Comparison of ENCODE assay signal across 8 cellular contexts in genomic region chr5:88883566-88884434, GRCh38. TPM values are rescaled to one million over a fixed set of nuclear protein-coding genes. Genes with fewer than 3 reads are reported as not detected.
A peak's percentile ranks its signal among the peaks of the same experiment; 100 is the strongest.
DNase-seq lines count a peak whose midpoint lies in the region; ATAC-seq, FAIRE-seq and TF ChIP-seq lines count a peak whose summit lies in the region.

No MANE protein-coding gene starts in this region.

- POLR2A ChIA-PET in HepG2 (lab: Yijun Ruan, JAX) = no interaction called here

- peak overlapping the region; percentile 78 for H2AFZ ChIP-seq in SU-DHL-6 (ENCODE audit: low read depth, low read length, severe bottlenecking)
- no peak overlapping the region for H2AFZ ChIP-seq in HepG2 (ENCODE audit: low read length)

- H3K27me3 Mint-ChIP-seq in stimulated activated naive CD8-positive, alpha-beta T cell treated with anti-CD3 and anti-CD28 coated beads, Interleukin-15, Interleukin-2, amounts not matched to agents 100 ng/mL and 50 ng/mL, for 24 hours = peaks cover 79% of the 10 kb centered on the region

- no peak for TF ChIP-seq EP300 in HepG2 (IDR thresholded peaks at IDR 0.05; ENCODE audit: low read depth in 2 of 2, low read length in 2 of 2)
- TF ChIP-seq EP300 in HepG2 (CRISPR knock-in tag; IDR thresholded peaks at IDR 0.05; ENCODE audit: borderline replicate concordance) = no peak

- H3K4me2 ChIP-seq in SU-DHL-6 (ENCODE audit: low read depth, low read length, poor library complexity, severe bottlenecking) (peak overlapping the region; percentile 83), HepG2 (ENCODE audit: low read depth, low read length) (peak overlapping the region; percentile 45; the same call in 1 of the 2 replicates)

- H3K79me2 ChIP-seq in SU-DHL-6 (ENCODE audit: insufficient read depth, low read length) (no peaks in the 10 kb centered on the region), HepG2 (ENCODE audit: insufficient read depth, low read length) (no peaks in the 10 kb centered on the region)

- 0 out of 2 replicates have a peak, but pooled peaks cover 5% of the 10 kb centered on the region for H3K4me1 ChIP-seq in HepG2 (ENCODE audit: insufficient read depth, low read length)

- no peaks in the 10 kb centered on the region for H3K36me3 ChIP-seq in SU-DHL-6 (ENCODE audit: low read length)
- H3K36me3 ChIP-seq in HepG2 (replicated peaks in 1 of 2; ENCODE audit: control insufficient read depth in 1 of 2, insufficient read depth in 2 of 2, low read length in 2 of 2) = no peaks in the 10 kb centered on the region

- no peak overlapping the region for H3K27ac ChIP-seq in SU-DHL-6 (ENCODE audit: low read depth, low read length)
- H3K27ac ChIP-seq in HepG2 (ENCODE audit: extremely low read length, insufficient read depth, low read length) = no peak overlapping the region

- H3K9me3 ChIP-seq in SU-DHL-6 (ENCODE audit: insufficient read depth, low read length) (no peaks in the 10 kb centered on the region), HepG2 (ENCODE audit: low read length) (no peaks in the 10 kb centered on the region)

- no peaks in the 10 kb centered on the region for H3K27me3 ChIP-seq in SU-DHL-6 (ENCODE audit: low read length)
- peaks cover 0 to 24% of the 10 kb centered on the region in 2 experiments; a peak in 3 of 5 replicates for H3K27me3 ChIP-seq in HepG2 (ENCODE audit: control insufficient read depth in 1 of 2, insufficient read depth in 2 of 2, low read length in 2 of 2)

- H3K4me3 ChIP-seq in SU-DHL-6 (ENCODE audit: insufficient read depth, low read length, poor library complexity, severe bottlenecking) (peak overlapping the region; percentile 61), HepG2 (replicated peaks in 1 of 3; ENCODE audit: insufficient read depth in 1 of 3, low read depth in 2 of 3, low read length in 3 of 3) (peak overlapping the region in 1 of 3 experiments; percentile 55; a peak in 1 of 6 replicates)

- no peak for TF ChIP-seq POLR2A in HepG2 (IDR thresholded peaks at IDR 0.05; ENCODE audit: insufficient read depth in 1 of 2, low read depth in 2 of 2, low read length in 2 of 2)

- peaks cover 35% of the 10 kb centered on the region for H3K4me1 Mint-ChIP-seq in stimulated activated naive CD8-positive, alpha-beta T cell treated with anti-CD3 and anti-CD28 coated beads, Interleukin-15, Interleukin-2, amounts not matched to agents 100 ng/mL and 50 ng/mL, for 24 hours (ENCODE audit: low read depth)

- peaks cover 4% of the 10 kb centered on the region; the same call in 1 of the 2 replicates for H3F3A ChIP-seq in SU-DHL-6 (ENCODE audit: insufficient read depth)

- no peaks in the 10 kb centered on the region for H3K9me2 ChIP-seq in SU-DHL-6 (replicated peaks; ENCODE audit: insufficient read depth, low read length)

- ATAC-seq in GM19463 (IDR thresholded peaks at IDR 0.05; ENCODE audit: unreplicated experiment) = peak; percentile 21
- no peak for ATAC-seq in HepG2

- H3K27ac Mint-ChIP-seq in stimulated activated naive CD8-positive, alpha-beta T cell treated with anti-CD3 and anti-CD28 coated beads, Interleukin-15, Interleukin-2, amounts not matched to agents 100 ng/mL and 50 ng/mL, for 24 hours = peak overlapping the region; percentile 85

- DNase-seq in CMK (ENCODE audit: low read depth) = peak; percentile 67
- DNase-seq in LHCN-M2 (ENCODE audit: low read depth) = peak; percentile 86
- DNase-seq in ecto neural progenitor cell (ENCODE audit: low spot score) = peak; percentile 69
- DNase-seq in HepG2 (ENCODE audit: low spot score) = no peak
- no peak for DNase-seq in NCI-H2196 treated with DMSO at 0.1 percent for 48 hours (lab: John Stamatoyannopoulos, UW; ENCODE audit: unreplicated experiment)

- in situ Hi-C loops in HepG2 (cut with HindIII; ENCODE audit: extremely low pct_ligation_motif_present, low pct_unique_long_range_greater_than_20kb) = no loop called here

- no TSS peak for BruUV-seq in HepG2 (replicated peaks; lab: Mats Ljungman, UMichigan)

- H3K9me3 Mint-ChIP-seq in stimulated activated naive CD8-positive, alpha-beta T cell treated with anti-CD3 and anti-CD28 coated beads, Interleukin-15, Interleukin-2, amounts not matched to agents 100 ng/mL and 50 ng/mL, for 24 hours = no peaks in the 10 kb centered on the region

- 26% methylated on average over 31 of the region's 49 CpGs for WGBS in HepG2 (ENCODE audit: low lambda C conversion rate)

- no peaks in the 10 kb centered on the region for H3K36me3 Mint-ChIP-seq in stimulated activated naive CD8-positive, alpha-beta T cell treated with anti-CD3 and anti-CD28 coated beads, Interleukin-15, Interleukin-2, amounts not matched to agents 100 ng/mL and 50 ng/mL, for 24 hours (ENCODE audit: low read depth)

- no peak for TF ChIP-seq RAD21 in HepG2 (CRISPR knock-in tag; IDR thresholded peaks at IDR 0.05)

- H4K20me1 ChIP-seq in SU-DHL-6 (ENCODE audit: low read depth, low read length) (no peaks in the 10 kb centered on the region), HepG2 (ENCODE audit: insufficient read depth, low read length) (no peaks in the 10 kb centered on the region)

- CTCF ChIA-PET in HepG2 (lab: Yijun Ruan, JAX; ENCODE audit: low intra/inter-chr PET ratio, low total read pairs) = no interaction called here

- FAIRE-seq in HepG2 (lab: Jason Lieb, UNC) = no peak

- intact Hi-C loops in HepG2 (cut with micrococcal nuclease; ENCODE audit: unreplicated experiment) = no loop called here

- TF ChIP-seq CTCF in SU-DHL-6 (IDR thresholded peaks at IDR 0.05; ENCODE audit: insufficient read depth, low read length, poor library complexity, severe bottlenecking) (no peak), HepG2 (CRISPR knock-in tag; IDR thresholded peaks at IDR 0.05) (no peak)

- H3K4me3 Mint-ChIP-seq in stimulated activated naive CD8-positive, alpha-beta T cell treated with anti-CD3 and anti-CD28 coated beads, Interleukin-15, Interleukin-2, amounts not matched to agents 100 ng/mL and 50 ng/mL, for 24 hours = peak overlapping the region; percentile 95

- H3K9ac ChIP-seq in SU-DHL-6 (ENCODE audit: low read length) = peak overlapping the region; percentile 59
- no peak overlapping the region for H3K9ac ChIP-seq in HepG2 (ENCODE audit: insufficient read depth, low read depth, low read length)

TF ChIP-seq in HepG2, 621 proteins besides CTCF, POLR2A, EP300 and RAD21:
- TF ChIP-seq FOXP1 (IDR thresholded peaks at IDR 0.05) (no peak), FOXP1 (CRISPR knock-in tag; IDR thresholded peaks at IDR 0.05) (no peak), MLX (CRISPR knock-in tag; IDR thresholded peaks at IDR 0.05) (no peak), NFATC3 (CRISPR knock-in tag; IDR thresholded peaks at IDR 0.05) (no peak), ZNF607 (CRISPR knock-in tag; IDR thresholded peaks at IDR 0.05; ENCODE audit: borderline replicate concordance) (no peak), FLYWCH1 (CRISPR knock-in tag; IDR thresholded peaks at IDR 0.05) (no peak), MYNN (CRISPR knock-in tag; IDR thresholded peaks at IDR 0.05; ENCODE audit: low read depth) (no peak)

RNA-seq across cellular contexts. Expression of gene MEF2C, which starts 0.8 kb away (rescaled TPM):
- total RNA-seq in LHCN-M2 (2014; rRNA removed) (14.5 and 21.5 TPM in 2 replicates), HepG2 (2016; rRNA removed; fragmentation: Illumina TruSeq; extraction: Trizol) (0.02 TPM in 1 of 2 replicates, not detected in the other)
- polyA plus RNA-seq in LHCN-M2 (2012) = 26.6 TPM
- total RNA-seq in HepG2 (2016; cell fraction: cytosol; rRNA removed; fragmentation: Illumina TruSeq; extraction: Trizol; ENCODE audit: low read depth) = not detected in 2 replicates
- 0.04 TPM in 1 of 2 replicates, not detected in the other for total RNA-seq in HepG2 (2016; cell fraction: insoluble cytoplasmic fraction; rRNA removed; fragmentation: Illumina TruSeq; extraction: Trizol)
- not detected in 2 replicates for total RNA-seq in HepG2 (2016; cell fraction: membrane; rRNA removed; fragmentation: Illumina TruSeq; extraction: Trizol)
- 0.09 and 0.16 TPM in 2 replicates for total RNA-seq in HepG2 (2016; cell fraction: nucleus; rRNA removed; fragmentation: Illumina TruSeq; extraction: Trizol)
- 0.01 TPM in 1 of 2 replicates, not detected in the other for polyA plus RNA-seq in HepG2 (2011; rRNA removed)
- polyA plus RNA-seq in HepG2 (2011; cell fraction: cytosol; rRNA removed) = 0.03 TPM in 1 of 2 replicates, not detected in the other
- 0.14 TPM in 1 of 2 replicates, not detected in the other for polyA plus RNA-seq in HepG2 (2011; cell fraction: nucleus; rRNA removed)
- not detected in 2 replicates for polyA plus RNA-seq in HepG2 (2012)
- polyA plus RNA-seq in HepG2 (2016; cell fraction: cytosol; fragmentation: Illumina TruSeq; extraction: Trizol; ENCODE audit: low read depth) = not detected in 2 replicates
- not detected in 2 replicates for polyA plus RNA-seq in HepG2 (2016; cell fraction: insoluble cytoplasmic fraction; fragmentation: Illumina TruSeq; extraction: Trizol; ENCODE audit: low read depth)
- polyA plus RNA-seq in HepG2 (2016; cell fraction: membrane; fragmentation: Illumina TruSeq; extraction: Trizol; ENCODE audit: low read depth) = not detected in 2 replicates
- 0.11 and 0.12 TPM in 2 replicates for polyA plus RNA-seq in HepG2 (2016; cell fraction: nucleus; fragmentation: Illumina TruSeq; extraction: Trizol; ENCODE audit: insufficient read depth, low read depth)
- 0.02 and 0.61 TPM in 2 replicates for polyA minus RNA-seq in HepG2 (2011; rRNA and poly(A)+ RNA removed; ENCODE audit: low replicate concordance)
- not detected in 2 replicates for polyA minus RNA-seq in HepG2 (2011; cell fraction: cytosol; rRNA and poly(A)+ RNA removed)
- 0.13 and 0.25 TPM in 2 replicates for polyA minus RNA-seq in HepG2 (2011; cell fraction: nucleus; rRNA and poly(A)+ RNA removed)

Comparison
In these comparisons a context has a peak if more than half of its experiments do, and no peak if none do; other contexts are left out.
1. DNase-seq: peak in CMK (single experiment), LHCN-M2 (single experiment) and ecto neural progenitor cell (single experiment); none in HepG2 (single experiment) and NCI-H2196 treated with DMSO at 0.1 percent for 48 hours (single experiment).
2. RNA of gene MEF2C, which starts 0.8 kb away (total RNA-seq): 14.5 to 21.5 TPM in LHCN-M2; 0.02 to 0.16 TPM in HepG2; every median in the first group is over 10 times any median in the second.